Comparison of ENCODE assay signal across 9 cellular contexts in the genomic region with DNA sequence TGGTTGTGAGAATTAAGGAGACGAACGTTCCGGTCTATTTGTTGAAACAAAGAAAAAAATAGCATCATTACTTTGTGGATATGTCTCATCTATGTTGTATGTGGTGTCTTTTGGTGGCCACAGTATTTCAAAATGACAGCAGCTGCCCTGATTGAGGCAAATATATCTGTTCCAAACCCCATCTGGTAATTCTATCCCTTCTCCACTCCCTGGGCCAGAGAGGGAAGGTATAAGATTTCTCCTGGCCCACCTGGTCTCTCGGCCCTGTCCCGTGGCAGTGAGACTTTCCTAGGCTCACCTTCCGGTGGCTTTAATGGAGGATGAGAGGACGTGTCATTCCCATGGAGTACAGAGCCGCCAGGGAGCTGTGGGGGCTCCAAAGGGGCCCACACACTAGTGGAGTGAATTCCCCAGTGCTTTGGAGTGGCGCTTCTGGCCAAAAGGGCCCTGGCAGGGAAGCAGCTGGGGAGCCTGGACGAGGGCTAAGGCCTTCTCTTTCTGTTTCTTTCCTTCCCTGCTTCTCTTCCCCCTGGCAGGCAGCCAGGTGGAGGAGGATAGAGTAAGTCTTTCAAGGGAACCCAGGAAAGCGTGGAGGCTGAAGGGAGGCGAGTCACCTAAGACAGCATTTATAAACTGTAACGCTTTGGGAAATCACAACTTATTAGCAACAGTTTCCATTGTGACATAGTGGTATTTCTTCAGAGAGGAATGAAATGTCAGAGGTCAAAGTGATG. TPM values are rescaled to one million over a fixed set of nuclear protein-coding genes. Genes with fewer than 3 reads are reported as not detected.
DNase-seq lines count a peak whose midpoint lies in the region; ATAC-seq, FAIRE-seq and TF ChIP-seq lines count a peak whose summit lies in the region.
"Had no signal": no experiment of that assay in that cellular context is flagged by ENCODE, and none has a peak within 500 bp of the region (broad histone marks: within the 10 kb centered on the region; RNA-seq: fewer than 3 reads in every experiment).

No MANE protein-coding gene starts in this region.

- H3K36me3 Mint-ChIP-seq in CD4-positive, CD25-positive, alpha-beta regulatory T cell, result no peaks in the 10 kb centered on the region

- 32 to 44% (median 32%) methylated on average over 13 of the region's 13 CpGs for WGBS in psoas muscle, 3 donors

- peak overlapping the region in 1 of 4 donors; percentile 17 for H3K4me3 Mint-ChIP-seq in CD4-positive, CD25-positive, alpha-beta regulatory T cell

- ATAC-seq in CD4-positive, CD25-positive, alpha-beta regulatory T cell (ENCODE audit: low read depth in 2 of 2), result no peak
- peak; percentile 39 to 57 (median 50) for ATAC-seq in psoas muscle
- ATAC-seq in GM19397 (IDR thresholded peaks at IDR 0.05; ENCODE audit: unreplicated experiment), result no peak
- no peak for ATAC-seq in HG02610 (IDR thresholded peaks at IDR 0.05; ENCODE audit: unreplicated experiment)

- H3K9me3 ChIP-seq in CD4-positive, CD25-positive, alpha-beta regulatory T cell (ENCODE audit: control insufficient read depth in 2 of 2, low read length in 2 of 2), result no peaks in the 10 kb centered on the region
- H3K9me3 ChIP-seq in SJSA1 (replicated peaks) (no peaks in the 10 kb centered on the region), psoas muscle (no peaks in the 10 kb centered on the region)

- H3K4me1 Mint-ChIP-seq in CD4-positive, CD25-positive, alpha-beta regulatory T cell, result peaks cover 11 to 31% (median 25%) of the 10 kb centered on the region in 4 donors

- no peak for FAIRE-seq in GM19239 (lab: Jason Lieb, UNC)

- no peak overlapping the region for H3K4me3 ChIP-seq in CD4-positive, CD25-positive, alpha-beta regulatory T cell (ENCODE audit: low read depth, low read length)
- H3K4me3 ChIP-seq in SJSA1 (no peak overlapping the region), psoas muscle (peak overlapping the region; percentile 100)
- H3K4me3 ChIP-seq: cardiac muscle cell had no signal

- intact Hi-C loops in psoas muscle (cut with DNase I), result loop anchor here (2.0 to 10.0 kb wide), 6 partner anchors 233 to 693 kb away; a partner anchor contains a TSS

- H3K9me3 Mint-ChIP-seq in CD4-positive, CD25-positive, alpha-beta regulatory T cell, result no peaks in the 10 kb centered on the region

- TF ChIP-seq CTCF in psoas muscle (IDR thresholded peaks at IDR 0.05), result no peak

- peaks cover 36% of the 10 kb centered on the region for H3K4me1 ChIP-seq in CD4-positive, CD25-positive, alpha-beta regulatory T cell (ENCODE audit: control insufficient read depth, insufficient read depth, low read length, poor library complexity, severe bottlenecking)
- peaks cover 40% of the 10 kb centered on the region for H3K4me1 ChIP-seq in SJSA1 (replicated peaks)
- peaks cover 58% of the 10 kb centered on the region for H3K4me1 ChIP-seq in psoas muscle

- no peak overlapping the region for H3K27ac ChIP-seq in CD4-positive, CD25-positive, alpha-beta regulatory T cell (ENCODE audit: insufficient read depth, low read length, poor library complexity, severe bottlenecking)
- H3K27ac ChIP-seq in SJSA1 (peak overlapping the region; percentile 87), psoas muscle (peak overlapping the region; percentile 100)
- H3K27ac ChIP-seq: cardiac muscle cell had no signal

- no peaks in the 10 kb centered on the region for H3K36me3 ChIP-seq in CD4-positive, CD25-positive, alpha-beta regulatory T cell (ENCODE audit: control insufficient read depth, insufficient read depth, low read length)
- H3K36me3 ChIP-seq in SJSA1, result peaks cover 86% of the 10 kb centered on the region
- H3K36me3 ChIP-seq in psoas muscle (ENCODE audit: insufficient read depth in 1 of 2, low read depth in 1 of 2), result peaks cover 0 to 44% of the 10 kb centered on the region in 2 donors
- H3K36me3 ChIP-seq: cardiac muscle cell had no signal

- H3K27me3 ChIP-seq in CD4-positive, CD25-positive, alpha-beta regulatory T cell (ENCODE audit: control insufficient read depth, insufficient read depth, low read length), result no peaks in the 10 kb centered on the region
- H3K27me3 ChIP-seq in SJSA1 (replicated peaks), result no peaks in the 10 kb centered on the region
- no peaks in the 10 kb centered on the region for H3K27me3 ChIP-seq in psoas muscle (ENCODE audit: insufficient read depth in 3 of 3, low read length in 2 of 3)

- H3K27ac Mint-ChIP-seq in CD4-positive, CD25-positive, alpha-beta regulatory T cell, result peak overlapping the region in 2 of 3 donors; percentile 5 to 46

- no peak for DNase-seq in CD4-positive, CD25-positive, alpha-beta regulatory T cell
- DNase-seq in SJSA1 (ENCODE audit: low read depth in 1 of 2, low spot score in 2 of 2), result peak; percentile 35 to 63
- peak; percentile 81 for DNase-seq in fibroblast of gingiva (ENCODE audit: low read depth)
- peak in 1 of 2 donors; percentile 69 for DNase-seq in psoas muscle
- DNase-seq in activated effector memory CD4-positive, alpha-beta T cell treated with anti-CD3 and anti-CD28 coated beads, Interleukin-2, amount 50 U/mL, for 16 hours, result no peak
- DNase-seq in GM19239 (ENCODE audit: insufficient read length, low spot score), result no peak

- peaks cover 7% of the 10 kb centered on the region for H3K27me3 Mint-ChIP-seq in CD4-positive, CD25-positive, alpha-beta regulatory T cell

RNA-seq across cellular contexts. Expression of a gene that starts 5.6 kb away (rescaled TPM):
- total RNA-seq in CD4-positive, CD25-positive, alpha-beta regulatory T cell, result 195 TPM
- polyA plus RNA-seq in CD4-positive, CD25-positive, alpha-beta regulatory T cell, result 1 to 10 TPM; 1.9 to 3.9 (median 2.5) TPM
- total RNA-seq in SJSA1 (2014; rRNA removed; shearing (Covaris generic)), result 28.8 and 44.7 TPM in 2 replicates
- 100 to 1,000 TPM in 3 of 4 donors, 10 to 100 TPM in 1; 52.2 to 278 (median 192) TPM for total RNA-seq in psoas muscle
- polyA plus RNA-seq in psoas muscle, result 10 to 100 TPM; 20.1 to 74.7 (median 72.1) TPM

Comparison
In these comparisons a context has a peak if more than half of its experiments do, and no peak if none do; other contexts are left out.
1. ATAC-seq: peak in psoas muscle (4 of 4); none in CD4-positive, CD25-positive, alpha-beta regulatory T cell (0 of 2), GM19397 (single experiment) and HG02610 (single experiment).
2. DNase-seq: peak in SJSA1 (2 of 2) and fibroblast of gingiva (single experiment); none in CD4-positive, CD25-positive, alpha-beta regulatory T cell (0 of 3), activated effector memory CD4-positive, alpha-beta T cell treated with anti-CD3 and anti-CD28 coated beads, Interleukin-2, amount 50 U/mL, for 16 hours (single experiment) and GM19239 (single experiment).